In the genomic region with DNA sequence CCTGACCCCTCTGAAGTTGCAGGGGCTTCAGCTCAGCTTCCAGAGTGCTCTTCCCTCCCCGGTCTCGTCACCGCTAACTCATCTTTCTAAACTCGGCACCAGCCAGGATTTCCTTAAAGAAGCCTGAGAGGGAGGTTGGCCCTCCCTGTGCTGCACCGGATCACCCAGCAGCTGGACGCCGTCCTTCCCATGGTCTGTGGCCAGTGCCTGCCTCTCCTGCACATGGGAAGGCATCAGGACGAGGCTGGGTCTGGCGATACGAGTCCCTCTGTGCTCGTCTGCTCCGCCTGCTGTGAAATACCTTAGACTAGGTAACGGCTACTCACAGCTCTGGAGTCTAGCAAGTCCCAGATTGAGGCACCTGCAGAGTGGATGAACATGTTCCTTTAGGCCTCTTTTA, we compare ENCODE assay signal across 22 cellular contexts.
DNase-seq lines count a peak whose midpoint lies in the region; ATAC-seq and TF ChIP-seq lines count a peak whose summit lies in the region.
"Had no signal": no experiment of that assay in that cellular context is flagged by ENCODE, and none has a peak within 500 bp of the region (broad histone marks: within the 10 kb centered on the region; RNA-seq: fewer than 3 reads in every experiment).

No MANE protein-coding gene starts in this region.

- no peak overlapping the region for H2BK5ac ChIP-seq in mesendoderm (ENCODE audit: low read length)

- no peak for TF ChIP-seq CTCF in type B pancreatic cell (conservative IDR thresholded peaks at IDR 0.05)

- no peak overlapping the region for H3K56ac ChIP-seq in mesendoderm (ENCODE audit: low read length)

- WGBS in mesendoderm (ENCODE audit: extremely low coverage, insufficient coverage, low lambda C conversion rate), result no CpG with 5 or more reads among the region's 13 CpGs

- no peak overlapping the region for H2BK120ac ChIP-seq in mesendoderm (ENCODE audit: low read depth, low read length)

- H2BK15ac ChIP-seq in mesendoderm (replicated peaks; ENCODE audit: low read depth), result no peak overlapping the region

- H3K4me3 Mint-ChIP-seq in activated CD4-positive, alpha-beta T cell treated with anti-CD3 and anti-CD28 coated beads for 36 hours, result no peak overlapping the region
- no peak overlapping the region for H3K4me3 Mint-ChIP-seq in T-cell
- H3K4me3 Mint-ChIP-seq in type B pancreatic cell, result no peak overlapping the region
- H3K4me3 Mint-ChIP-seq: nephron; stimulated activated naive CD8-positive, alpha-beta T cell treated with anti-CD3 and anti-CD28 coated beads, Interleukin-15, Interleukin-2, amounts not matched to agents 100 ng/mL and 50 ng/mL, for 24 hours had no signal

- H3K4me3 ChIP-seq in mesendoderm (ENCODE audit: low read length), result no peak overlapping the region
- H3K4me3 ChIP-seq: transverse colon had no signal

- no peak overlapping the region for H3K27ac ChIP-seq in mesendoderm (ENCODE audit: low read depth, low read length)
- H3K27ac ChIP-seq: 22Rv1, transverse colon had no signal

- H3K4me2 ChIP-seq in mesendoderm (ENCODE audit: low read length), result no peak overlapping the region

- H3K27ac Mint-ChIP-seq in activated CD4-positive, alpha-beta T cell treated with anti-CD3 and anti-CD28 coated beads for 36 hours, result peak overlapping the region; percentile 29
- H3K27ac Mint-ChIP-seq in T-cell (peak overlapping the region; percentile 33 to 88), type B pancreatic cell (peak overlapping the region; percentile 67)

- H3K4me1 Mint-ChIP-seq in activated CD4-positive, alpha-beta T cell treated with anti-CD3 and anti-CD28 coated beads for 36 hours, result peaks cover 25% of the 10 kb centered on the region
- peaks cover 27 to 43% (median 29%) of the 10 kb centered on the region in 3 donors for H3K4me1 Mint-ChIP-seq in T-cell
- peaks cover 3% of the 10 kb centered on the region for H3K4me1 Mint-ChIP-seq in type B pancreatic cell (ENCODE audit: unreplicated experiment)

- no peaks in the 10 kb centered on the region for H3K27me3 ChIP-seq in mesendoderm (ENCODE audit: insufficient read depth, low read length, poor library complexity)
- H3K27me3 ChIP-seq: BE2C, transverse colon had no signal

- no peaks in the 10 kb centered on the region for H3K4me1 ChIP-seq in mesendoderm (ENCODE audit: control insufficient read depth, low read depth, low read length)
- H3K4me1 ChIP-seq: BE2C had no signal

- no peak for ATAC-seq in activated CD4-positive, alpha-beta T cell treated with anti-CD3 and anti-CD28 coated beads for 36 hours
- ATAC-seq in T-cell (replicated peaks in 1 of 4) (no peak), HG03565 (IDR thresholded peaks at IDR 0.05; ENCODE audit: unreplicated experiment) (no peak), SK-N-SH treated with all-trans-retinoic acid at 6 μM for 48 hours (no peak)

- no peak overlapping the region for H4K5ac ChIP-seq in mesendoderm (ENCODE audit: low read length)

- H3K18ac ChIP-seq in mesendoderm (ENCODE audit: low read length), result no peak overlapping the region

- intact Hi-C loops in activated CD4-positive, alpha-beta T cell treated with anti-CD3 and anti-CD28 coated beads for 36 hours (cut with DNase I, micrococcal nuclease), result no loop called here

- no peak overlapping the region for H4K8ac ChIP-seq in mesendoderm (ENCODE audit: low read depth, low read length)

- H3K9me3 Mint-ChIP-seq in activated CD4-positive, alpha-beta T cell treated with anti-CD3 and anti-CD28 coated beads for 36 hours (ENCODE audit: low read depth), result no peaks in the 10 kb centered on the region
- H3K9me3 Mint-ChIP-seq in T-cell, result no peaks in the 10 kb centered on the region
- H3K9me3 Mint-ChIP-seq in type B pancreatic cell, result no peaks in the 10 kb centered on the region
- H3K9me3 Mint-ChIP-seq: nephron; stimulated activated naive CD8-positive, alpha-beta T cell treated with anti-CD3 and anti-CD28 coated beads, Interleukin-15, Interleukin-2, amounts not matched to agents 100 ng/mL and 50 ng/mL, for 24 hours had no signal

- no peaks in the 10 kb centered on the region for H3K36me3 ChIP-seq in mesendoderm (ENCODE audit: control insufficient read depth, insufficient read depth, low read length)
- H3K36me3 ChIP-seq: BE2C, transverse colon had no signal

- no peaks in the 10 kb centered on the region for H3K27me3 Mint-ChIP-seq in activated CD4-positive, alpha-beta T cell treated with anti-CD3 and anti-CD28 coated beads for 36 hours
- no peaks in the 10 kb centered on the region for H3K27me3 Mint-ChIP-seq in T-cell
- H3K27me3 Mint-ChIP-seq in type B pancreatic cell, result no peaks in the 10 kb centered on the region
- H3K27me3 Mint-ChIP-seq: stimulated activated naive CD8-positive, alpha-beta T cell treated with anti-CD3 and anti-CD28 coated beads, Interleukin-15, Interleukin-2, amounts not matched to agents 100 ng/mL and 50 ng/mL, for 24 hours had no signal

- no peaks in the 10 kb centered on the region for H3K36me3 Mint-ChIP-seq in activated CD4-positive, alpha-beta T cell treated with anti-CD3 and anti-CD28 coated beads for 36 hours (ENCODE audit: low read depth)
- H3K36me3 Mint-ChIP-seq in T-cell (peaks cover 15% of the 10 kb centered on the region), type B pancreatic cell (peaks cover 17% of the 10 kb centered on the region)

- DNase-seq in activated CD4-positive, alpha-beta T cell treated with anti-CD3 and anti-CD28 coated beads for 36 hours, result no peak
- DNase-seq in activated CD4-positive, alpha-beta T cell treated with anti-CD3 and anti-CD28 coated beads, Interleukin-2, amount 50 U/mL, for 1 hour, result no peak
- DNase-seq in T-cell, result no peak
- DNase-seq in mesendoderm, result peak; percentile 45
- no peak for DNase-seq in type B pancreatic cell (ENCODE audit: extremely low spot score, unreplicated experiment)
- DNase-seq in stimulated activated CD4-positive, alpha-beta T cell treated with anti-CD3 and anti-CD28 coated beads, Interleukin-2, amount 100 ng/mL, for 24 hours, result no peak
- DNase-seq: activated CD8-positive, alpha-beta memory T cell treated with anti-CD3 and anti-CD28 coated beads, Interleukin-2, amount 50 U/mL, for 48 hours; BE2C; erythroblast; GF-D8; GOT3; hippocampal formation; MM.1S; NCI-H1694; NCI-H526 treated with DMSO at 0.1 percent for 48 hours; Right ventricle myocardium superior; transverse colon had no signal

- H3K23ac ChIP-seq in mesendoderm (ENCODE audit: low read length), result no peak overlapping the region

- POLR2A ChIA-PET in activated CD4-positive, alpha-beta T cell treated with anti-CD3 and anti-CD28 coated beads for 36 hours (lab: Charles Lee), result no interaction called here
- POLR2A ChIA-PET in T-cell (lab: Charles Lee), result no interaction called here

- H2AK5ac ChIP-seq in mesendoderm (ENCODE audit: low read length), result no peak overlapping the region

- CTCF ChIA-PET in activated CD4-positive, alpha-beta T cell treated with anti-CD3 and anti-CD28 coated beads for 36 hours (lab: Charles Lee), result no interaction called here
- CTCF ChIA-PET in T-cell (lab: Charles Lee), result no interaction called here

- H3K79me1 ChIP-seq in mesendoderm (ENCODE audit: low read length), result no peaks in the 10 kb centered on the region

- H3K4ac ChIP-seq in mesendoderm (ENCODE audit: low read depth, low read length), result no peak overlapping the region

- no peak overlapping the region for H3K9ac ChIP-seq in mesendoderm (ENCODE audit: low read length)

- H3K79me2 ChIP-seq in mesendoderm (ENCODE audit: control insufficient read depth, insufficient read depth, low read length), result no peaks in the 10 kb centered on the region

TF ChIP-seq in SK-N-SH treated with all-trans-retinoic acid at 6 μM for 48 hours, 23 proteins besides CTCF, POLR2A, EP300 and RAD21:
- TF ChIP-seq RARB (CRISPR knock-in tag; IDR thresholded peaks at IDR 0.05) (no peak), ZC3H10 (CRISPR knock-in tag; IDR thresholded peaks at IDR 0.05) (no peak), TOX (CRISPR knock-in tag; IDR thresholded peaks at IDR 0.05; ENCODE audit: borderline replicate concordance) (no peak), ZFP30 (CRISPR knock-in tag; IDR thresholded peaks at IDR 0.05) (no peak)
